Comparison of ENCODE assay signal across 29 cellular contexts in the genomic region with DNA sequence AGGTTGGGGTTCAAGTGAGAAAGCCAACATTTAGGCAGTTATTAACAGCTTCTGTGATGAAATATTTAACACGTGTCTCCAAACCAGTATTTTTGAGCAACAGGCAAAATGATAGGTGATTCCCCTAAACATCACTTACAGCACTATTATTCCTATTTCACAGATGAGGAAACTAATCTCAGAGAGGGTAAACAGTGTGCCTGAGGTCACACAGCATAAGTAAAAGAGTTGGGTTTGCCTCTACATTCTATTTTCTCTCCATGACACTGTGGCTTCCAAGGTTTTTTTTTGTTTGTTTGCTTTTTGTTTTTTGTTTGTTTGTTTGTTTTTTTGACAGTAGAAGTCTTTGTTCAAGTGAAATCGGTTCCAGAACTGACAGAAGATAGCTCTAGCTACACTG. TPM values are rescaled to one million over a fixed set of nuclear protein-coding genes. Genes with fewer than 3 reads are reported as not detected.
A peak's percentile ranks its signal among the peaks of the same experiment; 100 is the strongest.
DNase-seq lines count a peak whose midpoint lies in the region; ATAC-seq and TF ChIP-seq lines count a peak whose summit lies in the region.
"Had no signal": no experiment of that assay in that cellular context is flagged by ENCODE, and none has a peak within 500 bp of the region (broad histone marks: within the 10 kb centered on the region; RNA-seq: fewer than 3 reads in every experiment).

No MANE protein-coding gene starts in this region.

- in situ Hi-C loops in gastrocnemius medialis (cut with MboI; ENCODE audit: low sequenced_read_pairs in 4 of 4): no loop called here

- ATAC-seq in heart left ventricle (no peak), gastrocnemius medialis (no peak), omental fat pad (ENCODE audit: low FRiP score) (no peak)
- ATAC-seq: upper lobe of right lung had no signal

- TF ChIP-seq POLR2A in heart left ventricle (IDR thresholded peaks at IDR 0.05) (no peak), esophagus squamous epithelium (IDR thresholded peaks at IDR 0.05) (no peak), gastrocnemius medialis (IDR thresholded peaks at IDR 0.05) (no peak), vagina (IDR thresholded peaks at IDR 0.05) (no peak)

- no peak for TF ChIP-seq CTCF in right atrium auricular region (IDR thresholded peaks at IDR 0.05)
- TF ChIP-seq CTCF in heart left ventricle (IDR thresholded peaks at IDR 0.05): no peak
- no peak for TF ChIP-seq CTCF in esophagus squamous epithelium (IDR thresholded peaks at IDR 0.05)
- no peak for TF ChIP-seq CTCF in gastrocnemius medialis (IDR thresholded peaks at IDR 0.05 in 4 of 5, conservative IDR thresholded peaks at IDR 0.05 in 1 of 5)
- no peak for TF ChIP-seq CTCF in vagina (IDR thresholded peaks at IDR 0.05)
- no peak for TF ChIP-seq CTCF in omental fat pad (IDR thresholded peaks at IDR 0.05)

- H3K27me3 ChIP-seq in right atrium auricular region (no peaks in the 10 kb centered on the region), heart left ventricle (no peaks in the 10 kb centered on the region), esophagus squamous epithelium (no peaks in the 10 kb centered on the region), gastrocnemius medialis (no peaks in the 10 kb centered on the region), vagina (no peaks in the 10 kb centered on the region)
- H3K27me3 ChIP-seq: hepatocyte, upper lobe of right lung had no signal

- WGBS in heart left ventricle, 4 donors: 48 to 77% (median 63%) methylated on average over 2 of the region's 2 CpGs
- 47 to 49% methylated on average over 2 of the region's 2 CpGs for WGBS in esophagus squamous epithelium, 2 donors

- no peak for DNase-seq in right atrium auricular region (ENCODE audit: low spot score)
- DNase-seq in heart left ventricle: no peak
- DNase-seq in esophagus squamous epithelium (lab: John Stamatoyannopoulos, UW): no peak
- no peak for DNase-seq in gastrocnemius medialis
- no peak for DNase-seq in vagina (ENCODE audit: extremely low spot score in 2 of 2)
- DNase-seq in NCI-H2107 treated with DMSO at 0.1 percent for 48 hours (lab: John Stamatoyannopoulos, UW; ENCODE audit: unreplicated experiment): no peak
- DNase-seq in NCI-H82 treated with DMSO at 0.1 percent for 48 hours (lab: John Stamatoyannopoulos, UW; ENCODE audit: unreplicated experiment): no peak
- no peak for DNase-seq in omental fat pad (ENCODE audit: low spot score)
- DNase-seq: activated CD4-positive, alpha-beta T cell treated with anti-CD3 and anti-CD28 coated beads, Interleukin-2, amount 50 U/mL, for 48 hours; activated CD4-positive, CD25-positive, alpha-beta regulatory T cell treated with anti-CD3 and anti-CD28 coated beads, Interleukin-2, amount 50 U/mL, for 72 hours; activated naive CD4-positive, alpha-beta T cell; activated naive CD8-positive, alpha-beta T cell treated with anti-CD3 and anti-CD28 coated beads, Interleukin-2, amount 50 U/mL, for 24 hours; dermis blood vessel endothelial cell; DMS79; endodermal cell; foreskin melanocyte; GDM1; HCEC 1CT; Kasumi-1; NCI-H1417 treated with DMSO at 0.1 percent for 48 hours; NCI-H2029 treated with DMSO at 0.1 percent for 48 hours; NCI-H526 treated with DMSO at 0.1 percent for 48 hours; PC-9; SHP77 treated with DMSO at 0.1 percent for 48 hours; T-helper 2 cell; upper lobe of right lung had no signal

- H3K36me3 ChIP-seq in right atrium auricular region (peaks cover 46% of the 10 kb centered on the region), heart left ventricle (peaks cover 0 to 84% (median 11%) of the 10 kb centered on the region in 9 donors), esophagus squamous epithelium (no peaks in the 10 kb centered on the region), gastrocnemius medialis (peaks cover 0 to 6% of the 10 kb centered on the region in 2 donors), vagina (no peaks in the 10 kb centered on the region)
- H3K36me3 ChIP-seq: upper lobe of right lung had no signal

- H3K9me3 ChIP-seq in right atrium auricular region (no peaks in the 10 kb centered on the region), heart left ventricle (no peaks in the 10 kb centered on the region), esophagus squamous epithelium (no peaks in the 10 kb centered on the region), gastrocnemius medialis (no peaks in the 10 kb centered on the region), vagina (no peaks in the 10 kb centered on the region)
- H3K9me3 ChIP-seq: A549, upper lobe of right lung had no signal

- H3K4me3 ChIP-seq in right atrium auricular region (no peak overlapping the region), heart left ventricle (no peak overlapping the region), esophagus squamous epithelium (no peak overlapping the region), gastrocnemius medialis (no peak overlapping the region), vagina (no peak overlapping the region)
- H3K4me3 ChIP-seq: A549, hepatocyte, PC-9, smooth muscle cell, upper lobe of right lung had no signal

- intact Hi-C loops in heart left ventricle (cut with DNase I): loop anchor here in 1 of 10 donors (5.0 kb wide), 1 partner anchor 39 kb away; no protein-coding TSS in a partner anchor
- intact Hi-C loops in esophagus squamous epithelium (cut with DNase I): no loop called here
- intact Hi-C loops in gastrocnemius medialis (cut with DNase I; ENCODE audit: low total_unique reads): loop anchor here (10.0 kb wide), 1 partner anchor 84 kb away; no protein-coding TSS in a partner anchor
- intact Hi-C loops in vagina (cut with DNase I): loop anchor here (10.0 kb wide), 1 partner anchor 46 kb away; a partner anchor contains a TSS

- H3K27ac ChIP-seq in right atrium auricular region (peak overlapping the region; percentile 57 to 73), heart left ventricle (peak overlapping the region in 5 of 12 donors; percentile 7 to 85 (median 50)), esophagus squamous epithelium (peak overlapping the region; percentile 66 to 92 (median 84)), gastrocnemius medialis (peak overlapping the region; percentile 72 to 91 (median 78)), vagina (peak overlapping the region; percentile 53)
- H3K27ac ChIP-seq: A549, hepatocyte, PC-9, upper lobe of right lung had no signal

- H3K4me1 ChIP-seq in right atrium auricular region: peaks cover 0 to 39% of the 10 kb centered on the region in 2 donors
- peaks cover 0 to 61% (median 7%) of the 10 kb centered on the region in 12 donors for H3K4me1 ChIP-seq in heart left ventricle
- H3K4me1 ChIP-seq in esophagus squamous epithelium: peaks cover 21 to 83% (median 32%) of the 10 kb centered on the region in 3 donors
- H3K4me1 ChIP-seq in gastrocnemius medialis: peaks cover 36 to 44% of the 10 kb centered on the region in 2 donors
- peaks cover 45% of the 10 kb centered on the region for H3K4me1 ChIP-seq in vagina
- H3K4me1 ChIP-seq: upper lobe of right lung had no signal

RNA-seq across cellular contexts. Expression of a gene that starts 43.2 kb away (rescaled TPM):
- total RNA-seq in right atrium auricular region (10 to 100 TPM; 22.1 to 22.6 TPM), heart left ventricle (10 to 100 TPM; 21.7 to 73.2 (median 44.1) TPM), esophagus squamous epithelium (100 to 1,000 TPM in 3 of 4 donors, 10 to 100 TPM in 1; 68.3 to 299 (median 171) TPM), gastrocnemius medialis (10 to 100 TPM in 1 of 4 donors, 1 to 10 TPM in 3; 6.4 to 15.6 (median 9.8) TPM), vagina (110 TPM), omental fat pad (100 to 1,000 TPM in 2 of 4 donors, 10 to 100 TPM in 2; 69.7 to 127 (median 102) TPM)
- 10 to 100 TPM; 18.2 to 30.1 TPM for polyA plus RNA-seq in heart left ventricle
